16 cellular contexts compared by ENCODE assay signal in genomic region chr4:150310159-150310895, GRCh38.
DNase-seq lines count a peak whose midpoint lies in the region; ATAC-seq and TF ChIP-seq lines count a peak whose summit lies in the region.
"Had no signal": no experiment of that assay in that cellular context is flagged by ENCODE, and none has a peak within 500 bp of the region (broad histone marks: within the 10 kb centered on the region; RNA-seq: fewer than 3 reads in every experiment).

No MANE protein-coding gene starts in this region.

- H3K4me3 ChIP-seq in AG10803 (ENCODE audit: low read length) (no peak overlapping the region), choroid plexus epithelial cell (ENCODE audit: low read depth, low read length) (no peak overlapping the region), muscle layer of colon (ENCODE audit: low read depth in 1 of 2, low read length in 2 of 2) (no peak overlapping the region)
- H3K4me3 ChIP-seq: GM12878, thoracic aorta had no signal

- H3K9ac ChIP-seq in muscle layer of colon (ENCODE audit: low read length), result no peak overlapping the region

- H3K9me3 ChIP-seq in muscle layer of colon (ENCODE audit: low read length), result no peaks in the 10 kb centered on the region
- H3K9me3 ChIP-seq: BE2C, thoracic aorta had no signal

- H3K27me3 ChIP-seq in muscle layer of colon (ENCODE audit: control insufficient read depth in 1 of 2, insufficient read depth in 2 of 2, low read length in 2 of 2), result no peaks in the 10 kb centered on the region
- H3K27me3 ChIP-seq: BE2C had no signal

- ATAC-seq in GM21717 (IDR thresholded peaks at IDR 0.05; ENCODE audit: unreplicated experiment) (no peak), GM21367 (IDR thresholded peaks at IDR 0.05; ENCODE audit: unreplicated experiment) (no peak), HG02884 (IDR thresholded peaks at IDR 0.05; ENCODE audit: unreplicated experiment) (no peak)
- ATAC-seq: GM12878 had no signal

- TF ChIP-seq CTCF in AG10803 (conservative IDR thresholded peaks at IDR 0.05; ENCODE audit: low read length), result no peak
- TF ChIP-seq CTCF in choroid plexus epithelial cell (conservative IDR thresholded peaks at IDR 0.05; ENCODE audit: low read depth, low read length), result no peak

- peak overlapping the region; percentile 17 for H3K27ac ChIP-seq in muscle layer of colon (ENCODE audit: low read depth, low read length)

- peak; percentile 64 for DNase-seq in AG10803 (ENCODE audit: low read depth)
- DNase-seq in LHCN-M2 (ENCODE audit: low read depth), result peak; percentile 61
- DNase-seq in choroid plexus epithelial cell (ENCODE audit: low read depth), result peak; percentile 83
- no peak for DNase-seq in stimulated activated CD4-positive, alpha-beta T cell treated with anti-CD3 and anti-CD28 coated beads, Interleukin-2, amount 100 ng/mL, for 24 hours
- DNase-seq: activated CD4-positive, CD25-positive, alpha-beta regulatory T cell treated with anti-CD3 and anti-CD28 coated beads, Interleukin-2, amount 50 U/mL, for 72 hours; BE2C; DMS79; KBM-7; NCI-H1436 treated with DMSO at 0.1 percent for 48 hours; NCI-H524 had no signal

- H3K4me1 ChIP-seq in muscle layer of colon (ENCODE audit: insufficient read depth, low read length), result peaks cover 31% of the 10 kb centered on the region

- no peaks in the 10 kb centered on the region for H3K36me3 ChIP-seq in muscle layer of colon (ENCODE audit: insufficient read depth, low read length)
- H3K36me3 ChIP-seq: thoracic aorta had no signal

Comparison
In these comparisons a context has a peak if more than half of its experiments do, and no peak if none do; other contexts are left out.
1. DNase-seq: peak in AG10803 (single experiment), LHCN-M2 (single experiment) and choroid plexus epithelial cell (single experiment); none in stimulated activated CD4-positive, alpha-beta T cell treated with anti-CD3 and anti-CD28 coated beads, Interleukin-2, amount 100 ng/mL, for 24 hours (0 of 2).